In the genomic region with DNA sequence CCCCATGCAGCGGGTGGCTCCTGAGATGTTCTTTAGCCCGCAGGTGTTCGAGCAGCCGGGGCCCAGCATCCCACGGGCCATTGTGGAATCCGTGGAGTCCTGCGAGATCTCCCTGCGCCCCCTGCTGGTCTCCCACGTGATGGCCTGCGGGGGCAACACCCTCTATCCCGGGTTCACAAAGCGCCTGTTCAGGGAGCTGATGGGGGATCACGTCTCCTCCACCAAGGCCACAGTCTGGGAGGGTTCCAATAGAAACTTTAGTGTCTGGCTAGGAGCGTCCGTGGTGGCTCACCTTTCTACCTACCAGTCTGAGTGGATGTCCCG, we compare ENCODE assay signal across 9 cellular contexts.
A peak's percentile ranks its signal among the peaks of the same experiment; 100 is the strongest.
DNase-seq lines count a peak whose midpoint lies in the region; ATAC-seq and TF ChIP-seq lines count a peak whose summit lies in the region.
"Had no signal": no experiment of that assay in that cellular context is flagged by ENCODE, and none has a peak within 500 bp of the region (broad histone marks: within the 10 kb centered on the region; RNA-seq: fewer than 3 reads in every experiment).

No MANE protein-coding gene starts in this region.

- no peaks in the 10 kb centered on the region for H3K4me1 ChIP-seq in foreskin keratinocyte
- H3K4me1 ChIP-seq in CD4-positive, alpha-beta memory T cell (ENCODE audit: insufficient read depth, low read length): no peaks in the 10 kb centered on the region

- POLR2A ChIA-PET in RWPE1 (lab: Yijun Ruan, JAX; ENCODE audit: low non-redundant PET): no interaction called here
- POLR2A ChIA-PET in CD4-positive, alpha-beta memory T cell (lab: Charles Lee; ENCODE audit: partially characterized antibody): no interaction called here

- intact Hi-C loops in CD4-positive, alpha-beta memory T cell (cut with micrococcal nuclease): no loop called here

- peaks cover 10 to 16% of the 10 kb centered on the region in 2 donors for H3K27me3 Mint-ChIP-seq in CD4-positive, alpha-beta memory T cell

- H3K27ac Mint-ChIP-seq in CD4-positive, alpha-beta memory T cell: no peak overlapping the region
- H3K27ac Mint-ChIP-seq: activated naive CD4-positive, alpha-beta T cell treated with anti-CD3 and anti-CD28 coated beads, Interleukin-2, amount 50 U/mL, for 24 hours had no signal

- peaks cover 0 to 2% (median 0%) of the 10 kb centered on the region in 8 donors for H3K9me3 Mint-ChIP-seq in CD4-positive, alpha-beta memory T cell
- H3K9me3 Mint-ChIP-seq: activated naive CD4-positive, alpha-beta T cell treated with anti-CD3 and anti-CD28 coated beads, Interleukin-2, amount 50 U/mL, for 24 hours had no signal

- peak; percentile 49 to 51 for DNase-seq in activated T-cell treated with anti-CD3 and anti-CD28 coated beads, Interleukin-2, amount 50 U/mL, for 48 hours
- DNase-seq in activated T-cell treated with anti-CD3 and anti-CD28 coated beads for 4 hours (no peak), RWPE1 (ENCODE audit: low spot score) (peak; percentile 26), foreskin keratinocyte (no peak), retina (peak; percentile 72), GM19240 (ENCODE audit: insufficient read length, low spot score) (no peak)
- no peak for DNase-seq in CD4-positive, alpha-beta memory T cell

- no peak overlapping the region for H3K27ac ChIP-seq in RWPE1
- H3K27ac ChIP-seq in foreskin keratinocyte: no peak overlapping the region
- no peak overlapping the region for H3K27ac ChIP-seq in CD4-positive, alpha-beta memory T cell (ENCODE audit: low read depth, low read length)

- no peaks in the 10 kb centered on the region for H3K36me3 ChIP-seq in CD4-positive, alpha-beta memory T cell (ENCODE audit: insufficient read depth, low read length)

- no peaks in the 10 kb centered on the region for H3K36me3 Mint-ChIP-seq in CD4-positive, alpha-beta memory T cell
- H3K36me3 Mint-ChIP-seq: activated naive CD4-positive, alpha-beta T cell treated with anti-CD3 and anti-CD28 coated beads, Interleukin-2, amount 50 U/mL, for 24 hours had no signal

- H3K4me3 ChIP-seq in CD4-positive, alpha-beta memory T cell (ENCODE audit: low read length in 2 of 2): no peak overlapping the region

- peaks cover 2% of the 10 kb centered on the region for H3K27me3 ChIP-seq in foreskin keratinocyte
- H3K27me3 ChIP-seq in CD4-positive, alpha-beta memory T cell (ENCODE audit: insufficient read depth, low read length): no peaks in the 10 kb centered on the region

- ATAC-seq in foreskin keratinocyte (no peak), GM18868 (IDR thresholded peaks at IDR 0.05; ENCODE audit: unreplicated experiment) (no peak)

- CTCF ChIA-PET in RWPE1 (lab: Yijun Ruan, JAX): interaction anchor here (0.7 to 1.6 kb wide), 3 partner anchors 104 to 189 kb away, joined by 3 to 9 read pairs (median 4); no protein-coding TSS in a partner anchor
- CTCF ChIA-PET in CD4-positive, alpha-beta memory T cell (lab: Charles Lee; ENCODE audit: partially characterized antibody): no interaction called here

- H3K4me1 Mint-ChIP-seq in CD4-positive, alpha-beta memory T cell: no peaks in the 10 kb centered on the region
- H3K4me1 Mint-ChIP-seq: activated naive CD4-positive, alpha-beta T cell treated with anti-CD3 and anti-CD28 coated beads, Interleukin-2, amount 50 U/mL, for 24 hours had no signal

- H3K9me3 ChIP-seq in CD4-positive, alpha-beta memory T cell (ENCODE audit: control insufficient read depth in 1 of 2, low read length in 2 of 2): no peaks in the 10 kb centered on the region

- no peak overlapping the region for H3K4me3 Mint-ChIP-seq in CD4-positive, alpha-beta memory T cell
- H3K4me3 Mint-ChIP-seq: activated naive CD4-positive, alpha-beta T cell treated with anti-CD3 and anti-CD28 coated beads, Interleukin-2, amount 50 U/mL, for 24 hours had no signal

- TF ChIP-seq CTCF in RWPE1 (conservative IDR thresholded peaks at IDR 0.05; ENCODE audit: low read depth) (no peak), foreskin keratinocyte (conservative IDR thresholded peaks at IDR 0.05) (peak; percentile 56)

Comparison
In these comparisons a context has a peak if more than half of its experiments do, and no peak if none do; other contexts are left out.
1. DNase-seq: peak in activated T-cell treated with anti-CD3 and anti-CD28 coated beads, Interleukin-2, amount 50 U/mL, for 48 hours (2 of 2), RWPE1 (single experiment) and retina (single experiment); none in activated T-cell treated with anti-CD3 and anti-CD28 coated beads for 4 hours (single experiment), foreskin keratinocyte (0 of 2), CD4-positive, alpha-beta memory T cell (0 of 5) and GM19240 (single experiment).